In the genomic region with DNA sequence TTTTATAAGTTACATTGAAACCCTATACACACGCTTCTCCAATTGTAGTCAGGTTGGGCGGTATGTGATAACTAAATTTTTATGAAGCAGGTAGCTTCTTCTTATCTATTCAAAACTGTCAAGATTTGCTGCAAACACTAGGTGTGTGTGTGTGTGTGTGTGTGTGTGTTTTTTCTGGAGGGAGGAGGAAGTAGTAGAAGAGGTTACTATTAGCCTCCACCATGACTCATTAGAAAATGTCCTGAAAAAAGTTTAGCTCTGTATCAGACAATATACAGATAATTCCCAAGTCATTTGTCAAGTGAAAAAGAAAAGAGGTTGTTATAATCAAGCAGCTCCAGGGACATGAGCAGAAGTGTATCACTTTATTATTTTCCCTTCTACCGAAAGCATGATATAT, we compare ENCODE assay signal across 18 cellular contexts. TPM values are rescaled to one million over a fixed set of nuclear protein-coding genes. Genes with fewer than 3 reads are reported as not detected.
DNase-seq lines count a peak whose midpoint lies in the region; ATAC-seq and TF ChIP-seq lines count a peak whose summit lies in the region.
"Had no signal": no experiment of that assay in that cellular context is flagged by ENCODE, and none has a peak within 500 bp of the region (broad histone marks: within the 10 kb centered on the region; RNA-seq: fewer than 3 reads in every experiment).

No MANE protein-coding gene starts in this region.

- DNase-seq in DMS53 (lab: John Stamatoyannopoulos, UW): peak; percentile 52
- DNase-seq in DMS53 treated with DMSO at 0.1 percent for 48 hours (lab: John Stamatoyannopoulos, UW; ENCODE audit: unreplicated experiment): no peak
- peak; percentile 22 for DNase-seq in adipocyte (ENCODE audit: low read depth)
- DNase-seq in fibroblast of the aortic adventitia (ENCODE audit: low read depth): peak; percentile 31
- DNase-seq in thoracic aorta (ENCODE audit: low spot score): no peak
- DNase-seq in HUDEP-2 (lab: John Stamatoyannopoulos, UW; ENCODE audit: unreplicated experiment in 76 of 76): no peak
- DNase-seq in retina: no peak
- DNase-seq: activated CD8-positive, alpha-beta memory T cell treated with anti-CD3 and anti-CD28 coated beads, Interleukin-2, amount 10 ng/mL, durations not matched to agents 7 days and 5 days; activated gamma-delta T cell; effector CD8-positive, alpha-beta T cell; left cardiac atrium; MM.1S; NCI-H2081; NCI-H526 treated with DMSO at 0.1 percent for 48 hours; ovary had no signal

- H3K36me3 ChIP-seq in adipocyte (ENCODE audit: control insufficient read depth, insufficient read depth, low read length, severe bottlenecking): no peaks in the 10 kb centered on the region
- H3K36me3 ChIP-seq in thoracic aorta: no peaks in the 10 kb centered on the region
- H3K36me3 ChIP-seq: ovary had no signal

- no peak overlapping the region for H3K9ac ChIP-seq in adipocyte (ENCODE audit: low read length)

- H3K4me1 ChIP-seq in adipocyte (ENCODE audit: control insufficient read depth, insufficient read depth, low read length): peaks cover 7% of the 10 kb centered on the region
- H3K4me1 ChIP-seq in thoracic aorta (ENCODE audit: control insufficient read depth in 1 of 2, low read depth in 2 of 2): peaks cover 21 to 48% of the 10 kb centered on the region in 2 donors

- TF ChIP-seq CTCF in fibroblast of the aortic adventitia (IDR thresholded peaks at IDR 0.05; ENCODE audit: insufficient read depth, low read length) (no peak), thoracic aorta (IDR thresholded peaks at IDR 0.05) (no peak)

- H3K27ac ChIP-seq in thoracic aorta: peak overlapping the region; percentile 31 to 51
- H3K27ac ChIP-seq: 22Rv1, ovary had no signal

- H3K27me3 ChIP-seq in adipocyte (replicated peaks; ENCODE audit: control insufficient read depth, insufficient read depth, low read length) (no peaks in the 10 kb centered on the region), thoracic aorta (replicated peaks; ENCODE audit: insufficient read depth) (no peaks in the 10 kb centered on the region)
- H3K27me3 ChIP-seq: ovary had no signal

- ATAC-seq in thoracic aorta (ENCODE audit: insufficient number of reproducible peaks, low FRiP score, low read depth) (no peak), GM19328 (IDR thresholded peaks at IDR 0.05; ENCODE audit: unreplicated experiment) (no peak)
- ATAC-seq: activated CD8-positive, alpha-beta memory T cell treated with anti-CD3 and anti-CD28 coated beads, Interleukin-2, amount 10 ng/mL, durations not matched to agents 7 days and 5 days; left cardiac atrium; Panc1 had no signal

- H3K9me3 ChIP-seq in adipocyte (ENCODE audit: control insufficient read depth, low read length): no peaks in the 10 kb centered on the region
- H3K9me3 ChIP-seq in thoracic aorta: no peaks in the 10 kb centered on the region
- H3K9me3 ChIP-seq: ovary had no signal

- no peak overlapping the region for H3K4me3 ChIP-seq in adipocyte (ENCODE audit: low read length)
- H3K4me3 ChIP-seq in fibroblast of the aortic adventitia (ENCODE audit: low read depth, low read length): no peak overlapping the region
- H3K4me3 ChIP-seq in thoracic aorta: no peak overlapping the region
- H3K4me3 ChIP-seq: ovary had no signal

RNA-seq across cellular contexts. Expression of a gene that starts 33.9 kb away (rescaled TPM):
- 63.0 and 172 TPM in 2 replicates for total RNA-seq in fibroblast of the aortic adventitia (ENCODE audit: low replicate concordance)
- 100 to 1,000 TPM; 331 to 435 TPM for total RNA-seq in thoracic aorta
- total RNA-seq: activated CD8-positive, alpha-beta memory T cell treated with anti-CD3 and anti-CD28 coated beads, Interleukin-2, amount 10 ng/mL, durations not matched to agents 7 days and 5 days had no signal

Comparison
In these comparisons a context has a peak if more than half of its experiments do, and no peak if none do; other contexts are left out.
1. DNase-seq: peak in DMS53 (single experiment), adipocyte (single experiment) and fibroblast of the aortic adventitia (single experiment); none in DMS53 treated with DMSO at 0.1 percent for 48 hours (single experiment), thoracic aorta (single experiment), HUDEP-2 (0 of 76) and retina (single experiment).